Comparison of ENCODE assay signal across 14 cellular contexts in genomic region chr2:16014041-16014787, GRCh38.
A peak's percentile ranks its signal among the peaks of the same experiment; 100 is the strongest.
DNase-seq lines count a peak whose midpoint lies in the region; ATAC-seq and TF ChIP-seq lines count a peak whose summit lies in the region.
"Had no signal": no experiment of that assay in that cellular context is flagged by ENCODE, and none has a peak within 500 bp of the region (broad histone marks: within the 10 kb centered on the region; RNA-seq: fewer than 3 reads in every experiment).

No MANE protein-coding gene starts in this region.

- H3K27me3 Mint-ChIP-seq in Calu3 (ENCODE audit: unreplicated experiment): no peaks in the 10 kb centered on the region

- no peaks in the 10 kb centered on the region for H3K36me3 ChIP-seq in PC-3 (ENCODE audit: low read depth, low read length)
- H3K36me3 ChIP-seq in effector memory CD4-positive, alpha-beta T cell (ENCODE audit: control insufficient read depth, insufficient read depth, low read length): no peaks in the 10 kb centered on the region
- H3K36me3 ChIP-seq: neutrophil, SJSA1, WERI-Rb-1 had no signal

- intact Hi-C loops in Calu3 (cut with micrococcal nuclease; ENCODE audit: unreplicated experiment): loop anchor here (5.0 kb wide), 1 partner anchor 37 kb away; no protein-coding TSS in a partner anchor
- intact Hi-C loops in left cardiac atrium (cut with DNase I): no loop called here
- intact Hi-C loops in PC-3 (cut with micrococcal nuclease): no loop called here

- H3K4me1 ChIP-seq in PC-3 (ENCODE audit: insufficient read depth, low read length): no peaks in the 10 kb centered on the region
- H3K4me1 ChIP-seq in effector memory CD4-positive, alpha-beta T cell (ENCODE audit: control insufficient read depth, insufficient read depth, low read length, poor library complexity, severe bottlenecking): no peaks in the 10 kb centered on the region
- H3K4me1 ChIP-seq: SJSA1 had no signal

- CTCF ChIA-PET in Calu3 (lab: Charles Lee) (no interaction called here), PC-3 (lab: Charles Lee) (no interaction called here)

- no peak overlapping the region for H3K4me3 ChIP-seq in PC-3 (ENCODE audit: low read length)
- H3K4me3 ChIP-seq in effector memory CD4-positive, alpha-beta T cell (ENCODE audit: insufficient read depth, low read depth, low read length, poor library complexity, severe bottlenecking): no peak overlapping the region
- H3K4me3 ChIP-seq: SJSA1 had no signal

- no peak for DNase-seq in Calu3
- peak; percentile 19 for DNase-seq in NCI-H748 treated with DMSO at 0.1 percent for 48 hours (lab: John Stamatoyannopoulos, UW)
- DNase-seq in left cardiac atrium: peak; percentile 46
- peak in 44 of 56 donors; percentile 13 to 68 (median 49) for DNase-seq in nucleus accumbens (lab: John Stamatoyannopoulos, UW)
- no peak for DNase-seq in PC-3
- DNase-seq in effector memory CD4-positive, alpha-beta T cell: no peak
- no peak for DNase-seq in activated T-cell treated with anti-CD3 and anti-CD28 coated beads, Interleukin-2, amount 50 U/mL, for 48 hours
- DNase-seq: EL, kidney, NCI-H1105 treated with DMSO at 0.1 percent for 48 hours, WERI-Rb-1 had no signal

- H3K36me3 Mint-ChIP-seq in Calu3 (ENCODE audit: insufficient read depth, unreplicated experiment): peaks cover 5% of the 10 kb centered on the region

- no peak overlapping the region for H3K4me3 Mint-ChIP-seq in Calu3 (ENCODE audit: low read depth, unreplicated experiment)

- H3K79me2 ChIP-seq in PC-3 (ENCODE audit: low read length): no peaks in the 10 kb centered on the region

- no peak overlapping the region for H3K27ac ChIP-seq in PC-3 (ENCODE audit: low read length)
- H3K27ac ChIP-seq in effector memory CD4-positive, alpha-beta T cell (ENCODE audit: insufficient read depth, low read length, poor library complexity, severe bottlenecking): no peak overlapping the region
- H3K27ac ChIP-seq: neutrophil, SJSA1, WERI-Rb-1 had no signal

- H3K9ac ChIP-seq in PC-3 (ENCODE audit: low read length): no peak overlapping the region

- H2AFZ ChIP-seq in PC-3 (ENCODE audit: low read length): no peak overlapping the region

- H4K20me1 ChIP-seq in PC-3 (ENCODE audit: low read length): no peaks in the 10 kb centered on the region

- no peak overlapping the region for H3K4me2 ChIP-seq in PC-3 (ENCODE audit: low read length)

- peaks cover 22% of the 10 kb centered on the region for H3K27me3 ChIP-seq in PC-3 (ENCODE audit: low read length)
- H3K27me3 ChIP-seq in effector memory CD4-positive, alpha-beta T cell (replicated peaks; ENCODE audit: control insufficient read depth, insufficient read depth, low read length, poor library complexity, severe bottlenecking): no peaks in the 10 kb centered on the region
- H3K27me3 ChIP-seq: SJSA1 had no signal

- peak overlapping the region; percentile 24 for H3K27ac Mint-ChIP-seq in Calu3 (ENCODE audit: unreplicated experiment)

- H3K9me2 ChIP-seq in PC-3 (replicated peaks; ENCODE audit: low read length): no peaks in the 10 kb centered on the region

- BruUV-seq in Calu3 (replicated peaks; lab: Mats Ljungman, UMichigan) (no TSS peak), PC-3 (replicated peaks; lab: Mats Ljungman, UMichigan) (no TSS peak)

- H3K9me3 Mint-ChIP-seq in Calu3 (ENCODE audit: low read depth, unreplicated experiment): no peaks in the 10 kb centered on the region

- POLR2A ChIA-PET in PC-3 (lab: Charles Lee; ENCODE audit: unreplicated experiment): no interaction called here

- H3F3A ChIP-seq in PC-3 (ENCODE audit: low read length, unreplicated experiment): no peaks in the 10 kb centered on the region

- ATAC-seq in left cardiac atrium (peak; percentile 77 to 81), PC-3 (no peak), GM21360 (IDR thresholded peaks at IDR 0.05; ENCODE audit: unreplicated experiment) (no peak)

- H3K4me1 Mint-ChIP-seq in Calu3 (ENCODE audit: low read depth, unreplicated experiment): peaks cover 43% of the 10 kb centered on the region

- TF ChIP-seq CTCF in Calu3 (IDR thresholded peaks at IDR 0.05; ENCODE audit: unreplicated experiment) (no peak), PC-3 (conservative IDR thresholded peaks at IDR 0.05; ENCODE audit: low read depth, low read length) (no peak)

- no peaks in the 10 kb centered on the region for H3K9me3 ChIP-seq in PC-3 (ENCODE audit: low read length)
- no peaks in the 10 kb centered on the region for H3K9me3 ChIP-seq in effector memory CD4-positive, alpha-beta T cell (ENCODE audit: control insufficient read depth, low read length)
- H3K9me3 ChIP-seq: neutrophil, SJSA1 had no signal

Comparison
In these comparisons a context has a peak if more than half of its experiments do, and no peak if none do; other contexts are left out.
1. DNase-seq: peak in NCI-H748 treated with DMSO at 0.1 percent for 48 hours (single experiment), left cardiac atrium (single experiment) and nucleus accumbens (44 of 56); none in Calu3 (single experiment), PC-3 (single experiment), effector memory CD4-positive, alpha-beta T cell (0 of 3) and activated T-cell treated with anti-CD3 and anti-CD28 coated beads, Interleukin-2, amount 50 U/mL, for 48 hours (0 of 2).
2. ATAC-seq: peak in left cardiac atrium (2 of 2); none in PC-3 (single experiment) and GM21360 (single experiment).